ENCODE assay signal across 12 cellular contexts in genomic region chr13:94813920-94814500, GRCh38.
A peak's percentile ranks its signal among the peaks of the same experiment; 100 is the strongest.
DNase-seq lines count a peak whose midpoint lies in the region; ATAC-seq and TF ChIP-seq lines count a peak whose summit lies in the region.
"Had no signal": no experiment of that assay in that cellular context is flagged by ENCODE, and none has a peak within 500 bp of the region (broad histone marks: within the 10 kb centered on the region; RNA-seq: fewer than 3 reads in every experiment).

No MANE protein-coding gene starts in this region.

- H3K9me3 ChIP-seq in uterus (no peaks in the 10 kb centered on the region), thyroid gland (no peaks in the 10 kb centered on the region)
- H3K9me3 ChIP-seq: A549, upper lobe of right lung had no signal

- H3K27ac ChIP-seq in uterus (no peak overlapping the region), thyroid gland (no peak overlapping the region)
- H3K27ac ChIP-seq: A549, upper lobe of right lung had no signal

- TF ChIP-seq POLR2A in uterus (IDR thresholded peaks at IDR 0.05) (no peak), thyroid gland (IDR thresholded peaks at IDR 0.05) (no peak)

- H3K36me3 ChIP-seq in uterus = no peaks in the 10 kb centered on the region
- H3K36me3 ChIP-seq in thyroid gland = no peaks in the 10 kb centered on the region
- H3K36me3 ChIP-seq: upper lobe of right lung had no signal

- no peaks in the 10 kb centered on the region for H3K4me1 ChIP-seq in uterus
- no peaks in the 10 kb centered on the region for H3K4me1 ChIP-seq in thyroid gland
- H3K4me1 ChIP-seq: A549 had no signal

- intact Hi-C loops in uterus (cut with DNase I; ENCODE audit: low total_unique reads) = no loop called here
- intact Hi-C loops in thyroid gland (cut with DNase I) = no loop called here

- DNase-seq in NCI-H2107 treated with DMSO at 0.1 percent for 48 hours (lab: John Stamatoyannopoulos, UW; ENCODE audit: unreplicated experiment) = peak; percentile 38
- no peak for DNase-seq in NCI-H2107 (lab: John Stamatoyannopoulos, UW)
- no peak for DNase-seq in uterus
- DNase-seq in thyroid gland = no peak
- DNase-seq in amniotic stem cell (lab: John Stamatoyannopoulos, UW) = no peak
- no peak for DNase-seq in EL
- DNase-seq: NCI-H2227 treated with DMSO at 0.1 percent for 48 hours, upper lobe of right lung had no signal

- 44 to 50% methylated on average over 4 of the region's 4 CpGs for WGBS in thyroid gland, 2 donors

- no peak overlapping the region for H3K4me3 ChIP-seq in uterus
- no peak overlapping the region for H3K4me3 ChIP-seq in thyroid gland (replicated peaks in 1 of 3)
- H3K4me3 ChIP-seq: A549, upper lobe of right lung had no signal

- ATAC-seq in HG02623 (IDR thresholded peaks at IDR 0.05; ENCODE audit: unreplicated experiment) = peak; percentile 74
- peak; percentile 79 for ATAC-seq in HG03439 (IDR thresholded peaks at IDR 0.05; ENCODE audit: unreplicated experiment)
- ATAC-seq: A549, Right ventricle myocardium inferior, upper lobe of right lung had no signal

- TF ChIP-seq CTCF in uterus (IDR thresholded peaks at IDR 0.05) (no peak), thyroid gland (IDR thresholded peaks at IDR 0.05) (no peak)

- H3K27me3 ChIP-seq in uterus (no peaks in the 10 kb centered on the region), thyroid gland (no peaks in the 10 kb centered on the region)
- H3K27me3 ChIP-seq: upper lobe of right lung had no signal
